ENCODE assay signal across 5 cellular contexts in genomic region chr10:52631146-52631545, GRCh38.
"Had no signal": no experiment of that assay in that cellular context is flagged by ENCODE, and none has a peak within 500 bp of the region (broad histone marks: within the 10 kb centered on the region; RNA-seq: fewer than 3 reads in every experiment).

No MANE protein-coding gene starts in this region.

- DNase-seq: H9, HCEC 1CT, IMR-90, KG1 had no signal

- H3K9me3 Mint-ChIP-seq: GM23338, H9 had no signal

- H3K4me3 Mint-ChIP-seq: GM23338, H9 had no signal

- H3K27ac Mint-ChIP-seq: GM23338, H9 had no signal
